1 cellular context compared by ENCODE assay signal in the genomic region with DNA sequence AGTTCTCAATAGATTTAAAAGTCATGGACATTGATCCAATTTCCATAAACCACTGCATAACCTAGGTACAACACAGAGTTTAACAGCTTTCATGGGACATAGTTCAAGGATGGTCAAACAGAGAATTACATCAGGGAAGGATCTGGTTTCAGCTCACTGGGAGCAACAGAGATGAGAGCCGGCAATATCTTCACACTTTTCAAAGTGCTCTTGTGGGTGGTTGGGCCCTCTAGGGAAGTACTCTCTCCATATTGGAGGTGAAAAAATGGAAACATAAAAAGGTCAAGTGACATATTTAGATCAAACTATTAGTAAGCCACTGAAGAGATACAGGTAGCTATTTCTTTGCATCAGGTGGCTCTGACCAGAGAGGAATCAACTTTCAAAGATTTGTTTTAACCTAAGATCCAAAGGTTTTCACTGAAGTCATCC.
TF ChIP-seq lines count a peak whose summit lies in the region.

No MANE protein-coding gene starts in this region.

TF ChIP-seq in HepG2, 621 proteins besides CTCF, POLR2A, EP300 and RAD21 (continued from another document):
- TF ChIP-seq LCORL (IDR thresholded peaks at IDR 0.05), result no peak
- TF ChIP-seq LCORL (CRISPR knock-in tag; IDR thresholded peaks at IDR 0.05), result 0 out of 2 replicates have a peak, but pooled peaks have one; percentile 43
- TF ChIP-seq RARA (CRISPR knock-in tag; IDR thresholded peaks at IDR 0.05), result peak; percentile 91
- TF ChIP-seq, protein P1, sequence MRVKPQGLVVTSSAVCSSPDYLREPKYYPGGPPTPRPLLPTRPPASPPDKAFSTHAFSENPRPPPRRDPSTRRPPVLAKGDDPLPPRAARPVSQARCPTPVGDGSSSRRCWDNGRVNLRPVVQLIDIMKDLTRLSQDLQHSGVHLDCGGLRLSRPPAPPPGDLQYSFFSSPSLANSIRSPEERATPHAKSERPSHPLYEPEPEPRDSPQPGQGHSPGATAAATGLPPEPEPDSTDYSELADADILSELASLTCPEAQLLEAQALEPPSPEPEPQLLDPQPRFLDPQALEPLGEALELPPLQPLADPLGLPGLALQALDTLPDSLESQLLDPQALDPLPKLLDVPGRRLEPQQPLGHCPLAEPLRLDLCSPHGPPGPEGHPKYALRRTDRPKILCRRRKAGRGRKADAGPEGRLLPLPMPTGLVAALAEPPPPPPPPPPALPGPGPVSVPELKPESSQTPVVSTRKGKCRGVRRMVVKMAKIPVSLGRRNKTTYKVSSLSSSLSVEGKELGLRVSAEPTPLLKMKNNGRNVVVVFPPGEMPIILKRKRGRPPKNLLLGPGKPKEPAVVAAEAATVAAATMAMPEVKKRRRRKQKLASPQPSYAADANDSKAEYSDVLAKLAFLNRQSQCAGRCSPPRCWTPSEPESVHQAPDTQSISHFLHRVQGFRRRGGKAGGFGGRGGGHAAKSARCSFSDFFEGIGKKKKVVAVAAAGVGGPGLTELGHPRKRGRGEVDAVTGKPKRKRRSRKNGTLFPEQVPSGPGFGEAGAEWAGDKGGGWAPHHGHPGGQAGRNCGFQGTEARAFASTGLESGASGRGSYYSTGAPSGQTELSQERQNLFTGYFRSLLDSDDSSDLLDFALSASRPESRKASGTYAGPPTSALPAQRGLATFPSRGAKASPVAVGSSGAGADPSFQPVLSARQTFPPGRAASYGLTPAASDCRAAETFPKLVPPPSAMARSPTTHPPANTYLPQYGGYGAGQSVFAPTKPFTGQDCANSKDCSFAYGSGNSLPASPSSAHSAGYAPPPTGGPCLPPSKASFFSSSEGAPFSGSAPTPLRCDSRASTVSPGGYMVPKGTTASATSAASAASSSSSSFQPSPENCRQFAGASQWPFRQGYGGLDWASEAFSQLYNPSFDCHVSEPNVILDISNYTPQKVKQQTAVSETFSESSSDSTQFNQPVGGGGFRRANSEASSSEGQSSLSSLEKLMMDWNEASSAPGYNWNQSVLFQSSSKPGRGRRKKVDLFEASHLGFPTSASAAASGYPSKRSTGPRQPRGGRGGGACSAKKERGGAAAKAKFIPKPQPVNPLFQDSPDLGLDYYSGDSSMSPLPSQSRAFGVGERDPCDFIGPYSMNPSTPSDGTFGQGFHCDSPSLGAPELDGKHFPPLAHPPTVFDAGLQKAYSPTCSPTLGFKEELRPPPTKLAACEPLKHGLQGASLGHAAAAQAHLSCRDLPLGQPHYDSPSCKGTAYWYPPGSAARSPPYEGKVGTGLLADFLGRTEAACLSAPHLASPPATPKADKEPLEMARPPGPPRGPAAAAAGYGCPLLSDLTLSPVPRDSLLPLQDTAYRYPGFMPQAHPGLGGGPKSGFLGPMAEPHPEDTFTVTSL (CRISPR knock-in tag; IDR thresholded peaks at IDR 0.05; ENCODE audit: borderline replicate concordance), result peak; percentile 94
- TF ChIP-seq, protein P2, sequence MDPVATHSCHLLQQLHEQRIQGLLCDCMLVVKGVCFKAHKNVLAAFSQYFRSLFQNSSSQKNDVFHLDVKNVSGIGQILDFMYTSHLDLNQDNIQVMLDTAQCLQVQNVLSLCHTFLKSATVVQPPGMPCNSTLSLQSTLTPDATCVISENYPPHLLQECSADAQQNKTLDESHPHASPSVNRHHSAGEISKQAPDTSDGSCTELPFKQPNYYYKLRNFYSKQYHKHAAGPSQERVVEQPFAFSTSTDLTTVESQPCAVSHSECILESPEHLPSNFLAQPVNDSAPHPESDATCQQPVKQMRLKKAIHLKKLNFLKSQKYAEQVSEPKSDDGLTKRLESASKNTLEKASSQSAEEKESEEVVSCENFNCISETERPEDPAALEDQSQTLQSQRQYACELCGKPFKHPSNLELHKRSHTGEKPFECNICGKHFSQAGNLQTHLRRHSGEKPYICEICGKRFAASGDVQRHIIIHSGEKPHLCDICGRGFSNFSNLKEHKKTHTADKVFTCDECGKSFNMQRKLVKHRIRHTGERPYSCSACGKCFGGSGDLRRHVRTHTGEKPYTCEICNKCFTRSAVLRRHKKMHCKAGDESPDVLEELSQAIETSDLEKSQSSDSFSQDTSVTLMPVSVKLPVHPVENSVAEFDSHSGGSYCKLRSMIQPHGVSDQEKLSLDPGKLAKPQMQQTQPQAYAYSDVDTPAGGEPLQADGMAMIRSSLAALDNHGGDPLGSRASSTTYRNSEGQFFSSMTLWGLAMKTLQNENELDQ (CRISPR knock-in tag; IDR thresholded peaks at IDR 0.05; ENCODE audit: borderline replicate concordance), result no peak
- TF ChIP-seq POGZ (CRISPR knock-in tag; IDR thresholded peaks at IDR 0.05), result peak; percentile 94
- 0 out of 2 replicates have a peak, but pooled peaks have one; percentile 30 for TF ChIP-seq PHF21A (CRISPR knock-in tag; IDR thresholded peaks at IDR 0.05)
- TF ChIP-seq HNRNPL (IDR thresholded peaks at IDR 0.05; ENCODE audit: low read depth, low read length), result no peak
- TF ChIP-seq, protein P3, sequence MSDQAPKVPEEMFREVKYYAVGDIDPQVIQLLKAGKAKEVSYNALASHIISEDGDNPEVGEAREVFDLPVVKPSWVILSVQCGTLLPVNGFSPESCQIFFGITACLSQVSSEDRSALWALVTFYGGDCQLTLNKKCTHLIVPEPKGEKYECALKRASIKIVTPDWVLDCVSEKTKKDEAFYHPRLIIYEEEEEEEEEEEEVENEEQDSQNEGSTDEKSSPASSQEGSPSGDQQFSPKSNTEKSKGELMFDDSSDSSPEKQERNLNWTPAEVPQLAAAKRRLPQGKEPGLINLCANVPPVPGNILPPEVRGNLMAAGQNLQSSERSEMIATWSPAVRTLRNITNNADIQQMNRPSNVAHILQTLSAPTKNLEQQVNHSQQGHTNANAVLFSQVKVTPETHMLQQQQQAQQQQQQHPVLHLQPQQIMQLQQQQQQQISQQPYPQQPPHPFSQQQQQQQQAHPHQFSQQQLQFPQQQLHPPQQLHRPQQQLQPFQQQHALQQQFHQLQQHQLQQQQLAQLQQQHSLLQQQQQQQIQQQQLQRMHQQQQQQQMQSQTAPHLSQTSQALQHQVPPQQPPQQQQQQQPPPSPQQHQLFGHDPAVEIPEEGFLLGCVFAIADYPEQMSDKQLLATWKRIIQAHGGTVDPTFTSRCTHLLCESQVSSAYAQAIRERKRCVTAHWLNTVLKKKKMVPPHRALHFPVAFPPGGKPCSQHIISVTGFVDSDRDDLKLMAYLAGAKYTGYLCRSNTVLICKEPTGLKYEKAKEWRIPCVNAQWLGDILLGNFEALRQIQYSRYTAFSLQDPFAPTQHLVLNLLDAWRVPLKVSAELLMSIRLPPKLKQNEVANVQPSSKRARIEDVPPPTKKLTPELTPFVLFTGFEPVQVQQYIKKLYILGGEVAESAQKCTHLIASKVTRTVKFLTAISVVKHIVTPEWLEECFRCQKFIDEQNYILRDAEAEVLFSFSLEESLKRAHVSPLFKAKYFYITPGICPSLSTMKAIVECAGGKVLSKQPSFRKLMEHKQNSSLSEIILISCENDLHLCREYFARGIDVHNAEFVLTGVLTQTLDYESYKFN (CRISPR knock-in tag; conservative IDR thresholded peaks at IDR 0.05), result peak; percentile 94
- TF ChIP-seq TCF7 (IDR thresholded peaks at IDR 0.05; ENCODE audit: low read depth), result peak; percentile 51
- TF ChIP-seq, protein P4, sequence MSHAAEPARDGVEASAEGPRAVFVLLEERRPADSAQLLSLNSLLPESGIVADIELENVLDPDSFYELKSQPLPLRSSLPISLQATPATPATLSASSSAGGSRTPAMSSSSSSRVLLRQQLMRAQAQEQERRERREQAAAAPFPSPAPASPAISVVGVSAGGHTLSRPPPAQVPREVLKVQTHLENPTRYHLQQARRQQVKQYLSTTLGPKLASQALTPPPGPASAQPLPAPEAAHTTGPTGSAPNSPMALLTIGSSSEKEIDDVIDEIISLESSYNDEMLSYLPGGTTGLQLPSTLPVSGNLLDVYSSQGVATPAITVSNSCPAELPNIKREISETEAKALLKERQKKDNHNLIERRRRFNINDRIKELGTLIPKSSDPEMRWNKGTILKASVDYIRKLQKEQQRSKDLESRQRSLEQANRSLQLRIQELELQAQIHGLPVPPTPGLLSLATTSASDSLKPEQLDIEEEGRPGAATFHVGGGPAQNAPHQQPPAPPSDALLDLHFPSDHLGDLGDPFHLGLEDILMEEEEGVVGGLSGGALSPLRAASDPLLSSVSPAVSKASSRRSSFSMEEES (CRISPR knock-in tag; IDR thresholded peaks at IDR 0.05), result peak; percentile 59; the same call in 1 of the 2 replicates
- TF ChIP-seq ZSCAN21 (CRISPR knock-in tag; IDR thresholded peaks at IDR 0.05; ENCODE audit: borderline replicate concordance), result 0 out of 2 replicates have a peak, but pooled peaks have one; percentile 39
- 0 out of 2 replicates have a peak, but pooled peaks have one; percentile 48 for TF ChIP-seq ZNF335 (CRISPR knock-in tag; IDR thresholded peaks at IDR 0.05)
- TF ChIP-seq, protein P5, sequence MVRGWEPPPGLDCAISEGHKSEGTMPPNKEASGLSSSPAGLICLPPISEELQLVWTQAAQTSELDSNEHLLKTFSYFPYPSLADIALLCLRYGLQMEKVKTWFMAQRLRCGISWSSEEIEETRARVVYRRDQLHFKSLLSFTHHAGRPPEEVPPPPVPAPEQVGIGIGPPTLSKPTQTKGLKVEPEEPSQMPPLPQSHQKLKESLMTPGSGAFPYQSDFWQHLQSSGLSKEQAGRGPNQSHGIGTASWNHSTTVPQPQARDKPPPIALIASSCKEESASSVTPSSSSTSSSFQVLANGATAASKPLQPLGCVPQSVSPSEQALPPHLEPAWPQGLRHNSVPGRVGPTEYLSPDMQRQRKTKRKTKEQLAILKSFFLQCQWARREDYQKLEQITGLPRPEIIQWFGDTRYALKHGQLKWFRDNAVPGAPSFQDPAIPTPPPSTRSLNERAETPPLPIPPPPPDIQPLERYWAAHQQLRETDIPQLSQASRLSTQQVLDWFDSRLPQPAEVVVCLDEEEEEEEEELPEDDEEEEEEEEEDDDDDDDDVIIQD (CRISPR knock-in tag; IDR thresholded peaks at IDR 0.05; ENCODE audit: low read depth), result peak; percentile 96; the same call in 1 of the 2 replicates
- 0 out of 2 replicates have a peak, but pooled peaks have one; percentile 27 for TF ChIP-seq REPIN1 (CRISPR knock-in tag; IDR thresholded peaks at IDR 0.05; ENCODE audit: borderline replicate concordance, low read depth)
- TF ChIP-seq ZNF331 (CRISPR knock-in tag; IDR thresholded peaks at IDR 0.05), result peak; percentile 80
- TF ChIP-seq ONECUT2 (CRISPR knock-in tag; IDR thresholded peaks at IDR 0.05), result peak; percentile 58; the same call in 1 of the 2 replicates
- peak in 1 of 2 experiments; percentile 72; a peak in 2 of 4 replicates for TF ChIP-seq KLF16 (CRISPR knock-in tag; IDR thresholded peaks at IDR 0.05)
- TF ChIP-seq, protein P6, sequence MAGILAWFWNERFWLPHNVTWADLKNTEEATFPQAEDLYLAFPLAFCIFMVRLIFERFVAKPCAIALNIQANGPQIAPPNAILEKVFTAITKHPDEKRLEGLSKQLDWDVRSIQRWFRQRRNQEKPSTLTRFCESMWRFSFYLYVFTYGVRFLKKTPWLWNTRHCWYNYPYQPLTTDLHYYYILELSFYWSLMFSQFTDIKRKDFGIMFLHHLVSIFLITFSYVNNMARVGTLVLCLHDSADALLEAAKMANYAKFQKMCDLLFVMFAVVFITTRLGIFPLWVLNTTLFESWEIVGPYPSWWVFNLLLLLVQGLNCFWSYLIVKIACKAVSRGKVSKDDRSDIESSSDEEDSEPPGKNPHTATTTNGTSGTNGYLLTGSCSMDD (CRISPR knock-in tag; IDR thresholded peaks at IDR 0.05), result no peak
- TF ChIP-seq HDAC1 (CRISPR knock-in tag; IDR thresholded peaks at IDR 0.05), result peak; percentile 70
- TF ChIP-seq ZNF264 (CRISPR knock-in tag; IDR thresholded peaks at IDR 0.05), result peak; percentile 65; the same call in 1 of the 2 replicates
